Comparison of ENCODE assay signal across 8 cellular contexts in the genomic region with DNA sequence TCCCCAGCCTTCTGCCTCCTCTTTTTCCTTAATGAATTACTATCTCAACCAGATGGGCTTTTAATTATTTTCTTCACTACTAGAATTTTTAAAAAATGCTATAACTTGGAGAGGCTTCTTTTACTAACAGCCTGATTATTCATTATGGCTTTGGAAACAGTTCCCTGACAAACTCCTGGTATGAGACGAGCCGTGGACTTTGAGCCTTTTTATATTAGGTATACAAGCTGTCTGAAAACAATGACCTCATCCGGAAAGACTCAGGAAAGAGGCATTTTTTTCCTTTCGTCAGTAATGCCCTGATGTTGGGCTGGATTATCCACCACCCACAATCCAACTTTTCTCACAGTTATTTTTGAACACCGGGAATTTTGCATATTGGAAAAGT. TPM values are rescaled to one million over a fixed set of nuclear protein-coding genes. Genes with fewer than 3 reads are reported as not detected.
DNase-seq lines count a peak whose midpoint lies in the region; ATAC-seq, FAIRE-seq and TF ChIP-seq lines count a peak whose summit lies in the region.

No MANE protein-coding gene starts in this region.

- ATAC-seq in HG02938 (IDR thresholded peaks at IDR 0.05; ENCODE audit: unreplicated experiment): no peak

- peak overlapping the region in 1 of 2 donors; percentile 78 for H3K9ac ChIP-seq in liver (ENCODE audit: low read depth in 1 of 2, low read length in 2 of 2)

- TF ChIP-seq EP300 in tibial nerve (IDR thresholded peaks at IDR 0.05): peak in 1 of 2 donors; percentile 40

- peak overlapping the region in 1 of 3 donors; percentile 32 for H3K4me3 ChIP-seq in liver (ENCODE audit: low read depth in 1 of 3, low read length in 3 of 3)
- peak overlapping the region in 2 of 4 donors; percentile 11 to 34 for H3K4me3 ChIP-seq in tibial nerve
- no peak overlapping the region for H3K4me3 ChIP-seq in WERI-Rb-1 (ENCODE audit: low read depth, low read length)

- peak; percentile 68 for DNase-seq in LHCN-M2 (ENCODE audit: low read depth)
- no peak for DNase-seq in tibial nerve (ENCODE audit: low spot score in 2 of 2)
- DNase-seq in NCI-H1092 treated with DMSO at 0.1 percent for 48 hours (lab: John Stamatoyannopoulos, UW): no peak
- DNase-seq in activated T-cell treated with anti-CD3 and anti-CD28 coated beads, Interleukin-2, amount 50 U/mL, for 1 hour: no peak
- DNase-seq in WERI-Rb-1: no peak

- H3K9me3 ChIP-seq in liver (ENCODE audit: control insufficient read depth in 4 of 4, low read length in 3 of 4): no peaks in the 10 kb centered on the region
- H3K9me3 ChIP-seq in tibial nerve: no peaks in the 10 kb centered on the region
- H3K9me3 ChIP-seq in WERI-Rb-1 (ENCODE audit: severe bottlenecking): no peaks in the 10 kb centered on the region

- FAIRE-seq in colon (lab: Jason Lieb, UNC): peak; percentile 82

- H3K27me3 ChIP-seq in liver (ENCODE audit: control insufficient read depth in 4 of 4, insufficient read depth in 4 of 4, low read length in 3 of 4): no peaks in the 10 kb centered on the region
- no peaks in the 10 kb centered on the region for H3K27me3 ChIP-seq in tibial nerve
- no peaks in the 10 kb centered on the region for H3K27me3 ChIP-seq in WERI-Rb-1 (ENCODE audit: insufficient read depth, low read depth, severe bottlenecking)

- H3K27ac ChIP-seq in liver (ENCODE audit: low read depth in 1 of 2, low read length in 2 of 2) (peak overlapping the region; percentile 90 to 91), tibial nerve (peak overlapping the region; percentile 65 to 89 (median 78)), WERI-Rb-1 (no peak overlapping the region)

- no peak for TF ChIP-seq CTCF in liver (IDR thresholded peaks at IDR 0.05; ENCODE audit: low read depth, low read length, missing input control)
- TF ChIP-seq CTCF in tibial nerve (IDR thresholded peaks at IDR 0.05): no peak
- TF ChIP-seq CTCF in WERI-Rb-1 (IDR thresholded peaks at IDR 0.05; ENCODE audit: low read depth, low read length): no peak

- no peak for TF ChIP-seq POLR2A in tibial nerve (IDR thresholded peaks at IDR 0.05)

- H3K4me1 ChIP-seq in liver (ENCODE audit: control insufficient read depth in 4 of 4, insufficient read depth in 4 of 4, low read length in 3 of 4) (peaks cover 0 to 39% (median 12%) of the 10 kb centered on the region in 4 donors), tibial nerve (peaks cover 0 to 66% (median 33%) of the 10 kb centered on the region in 4 donors)

- 14% methylated on average over 5 of the region's 5 CpGs for WGBS in liver
- WGBS in tibial nerve, 2 donors: 5 to 12% methylated on average over 5 of the region's 5 CpGs

- TF ChIP-seq RAD21 in liver (IDR thresholded peaks at IDR 0.05): peak in 1 of 2 donors; percentile 41

- H3K36me3 ChIP-seq in liver (ENCODE audit: control insufficient read depth in 4 of 4, insufficient read depth in 3 of 4, low read depth in 1 of 4, low read length in 3 of 4) (no peaks in the 10 kb centered on the region), tibial nerve (no peaks in the 10 kb centered on the region), WERI-Rb-1 (no peaks in the 10 kb centered on the region)

TF ChIP-seq in liver, 16 proteins besides CTCF, POLR2A, EP300 and RAD21:
- peak; percentile 95 for TF ChIP-seq SP1 (IDR thresholded peaks at IDR 0.05)
- peak in 1 of 2 donors; percentile 66 for TF ChIP-seq EGR1 (IDR thresholded peaks at IDR 0.05; ENCODE audit: low read depth in 2 of 2)
- TF ChIP-seq ATF3 (IDR thresholded peaks at IDR 0.05): peak; percentile 63
- TF ChIP-seq JUND (IDR thresholded peaks at IDR 0.05): peak; percentile 97
- peak; percentile 66 for TF ChIP-seq REST (IDR thresholded peaks at IDR 0.05)
- peak; percentile 33 for TF ChIP-seq MAX (IDR thresholded peaks at IDR 0.05)
- TF ChIP-seq FOXA2 (IDR thresholded peaks at IDR 0.05): peak; percentile 71
- peak; percentile 55 for TF ChIP-seq YY1 (IDR thresholded peaks at IDR 0.05)
- TF ChIP-seq, protein P1, sequence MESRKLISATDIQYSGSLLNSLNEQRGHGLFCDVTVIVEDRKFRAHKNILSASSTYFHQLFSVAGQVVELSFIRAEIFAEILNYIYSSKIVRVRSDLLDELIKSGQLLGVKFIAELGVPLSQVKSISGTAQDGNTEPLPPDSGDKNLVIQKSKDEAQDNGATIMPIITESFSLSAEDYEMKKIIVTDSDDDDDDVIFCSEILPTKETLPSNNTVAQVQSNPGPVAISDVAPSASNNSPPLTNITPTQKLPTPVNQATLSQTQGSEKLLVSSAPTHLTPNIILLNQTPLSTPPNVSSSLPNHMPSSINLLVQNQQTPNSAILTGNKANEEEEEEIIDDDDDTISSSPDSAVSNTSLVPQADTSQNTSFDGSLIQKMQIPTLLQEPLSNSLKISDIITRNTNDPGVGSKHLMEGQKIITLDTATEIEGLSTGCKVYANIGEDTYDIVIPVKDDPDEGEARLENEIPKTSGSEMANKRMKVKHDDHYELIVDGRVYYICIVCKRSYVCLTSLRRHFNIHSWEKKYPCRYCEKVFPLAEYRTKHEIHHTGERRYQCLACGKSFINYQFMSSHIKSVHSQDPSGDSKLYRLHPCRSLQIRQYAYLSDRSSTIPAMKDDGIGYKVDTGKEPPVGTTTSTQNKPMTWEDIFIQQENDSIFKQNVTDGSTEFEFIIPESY (IDR thresholded peaks at IDR 0.05): no peak
- TF ChIP-seq HNF4G (IDR thresholded peaks at IDR 0.05): peak; percentile 81
- TF ChIP-seq RXRA (IDR thresholded peaks at IDR 0.05): peak in 1 of 2 donors; percentile 46
- peak; percentile 29 for TF ChIP-seq NR2F2 (IDR thresholded peaks at IDR 0.05)
- no peak for TF ChIP-seq GABPA (IDR thresholded peaks at IDR 0.05 in 1 of 2, conservative IDR thresholded peaks at IDR 0.05 in 1 of 2)
- TF ChIP-seq HNF4A (conservative IDR thresholded peaks at IDR 0.05): peak; percentile 91 to 95
- no peak for TF ChIP-seq FOXA1 (IDR thresholded peaks at IDR 0.05)
- no peak for TF ChIP-seq TAF1 (conservative IDR thresholded peaks at IDR 0.05)

RNA-seq across cellular contexts. Expression of gene ABLIM1, which starts 26.7 kb away (rescaled TPM):
- total RNA-seq in LHCN-M2 (2014; rRNA removed): 0.26 and 0.69 TPM in 2 replicates
- polyA plus RNA-seq in LHCN-M2 (2012): 2.9 TPM
- 10 to 100 TPM; 11.3 to 31.3 TPM for total RNA-seq in liver
- polyA plus RNA-seq in liver: 10 to 100 TPM; 10.9 to 14.8 TPM
- total RNA-seq in tibial nerve: 100 to 1,000 TPM; 152 to 373 (median 209) TPM
